In the genomic region with DNA sequence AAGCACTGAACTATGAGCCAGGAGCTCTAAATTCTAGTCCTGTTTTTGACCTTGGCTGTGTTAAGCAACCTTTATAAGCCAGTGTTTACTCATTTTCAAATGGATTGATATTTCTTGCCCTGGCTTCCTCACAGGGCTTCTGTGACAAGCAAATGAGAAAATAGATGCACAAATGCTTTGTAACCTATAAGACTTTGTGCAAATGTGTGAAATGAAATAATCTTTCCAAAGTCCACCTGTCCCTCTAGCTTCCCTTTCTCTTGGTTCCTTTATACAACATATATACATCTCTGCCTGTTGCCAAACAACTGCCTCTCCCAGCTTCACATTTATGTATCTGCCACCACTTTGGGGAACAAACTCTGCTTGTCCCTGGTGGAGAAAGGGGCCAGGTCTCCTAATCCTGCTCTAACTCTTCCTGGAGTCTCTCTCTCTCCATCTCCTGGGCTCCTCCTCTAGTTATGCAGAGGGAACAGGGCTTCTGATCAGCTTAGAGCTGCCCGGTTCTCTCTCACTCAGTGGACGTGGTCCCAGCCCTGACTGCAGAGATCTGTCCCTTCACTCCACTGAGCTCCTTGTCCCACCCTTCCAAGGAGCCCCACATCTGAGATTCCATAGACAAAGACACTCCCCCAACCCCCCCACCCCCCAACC, we compare ENCODE assay signal across 10 cellular contexts. TPM values are rescaled to one million over a fixed set of nuclear protein-coding genes. Genes with fewer than 3 reads are reported as not detected.
DNase-seq lines count a peak whose midpoint lies in the region; ATAC-seq and TF ChIP-seq lines count a peak whose summit lies in the region.
"Had no signal": no experiment of that assay in that cellular context is flagged by ENCODE, and none has a peak within 500 bp of the region (broad histone marks: within the 10 kb centered on the region; RNA-seq: fewer than 3 reads in every experiment).

No MANE protein-coding gene starts in this region.

- H3K9ac ChIP-seq in mammary epithelial cell (ENCODE audit: insufficient read depth, low read length): peak overlapping the region; percentile 30

- intact Hi-C loops in mammary epithelial cell (cut with micrococcal nuclease): loop anchor here (1.0 to 2.0 kb wide), 2 partner anchors 8 to 18 kb away; no protein-coding TSS in a partner anchor
- intact Hi-C loops in left lung (cut with DNase I): no loop called here
- intact Hi-C loops in transverse colon (cut with DNase I; ENCODE audit: low total_unique reads): no loop called here

- peaks cover 3% of the 10 kb centered on the region for H3K9me3 ChIP-seq in mammary epithelial cell (replicated peaks; ENCODE audit: insufficient read depth, low read length)
- H3K9me3 ChIP-seq in left lung: no peaks in the 10 kb centered on the region
- H3K9me3 ChIP-seq in transverse colon: no peaks in the 10 kb centered on the region
- H3K9me3 ChIP-seq: neutrophil had no signal

- H3K4me3 ChIP-seq in mammary epithelial cell (replicated peaks in 1 of 3; ENCODE audit: insufficient read depth in 1 of 3, low read depth in 2 of 3, low read length in 3 of 3) (no peak overlapping the region), left lung (no peak overlapping the region), transverse colon (peak overlapping the region in 1 of 4 donors; percentile 12)

- H2AFZ ChIP-seq in mammary epithelial cell (ENCODE audit: low read depth, low read length): no peak overlapping the region

- TF ChIP-seq POLR2A in transverse colon (IDR thresholded peaks at IDR 0.05): peak; percentile 39

- no peaks in the 10 kb centered on the region for H4K20me1 ChIP-seq in mammary epithelial cell (ENCODE audit: insufficient read depth, low read length)

- TF ChIP-seq CTCF in mammary epithelial cell (conservative IDR thresholded peaks at IDR 0.05 in 1 of 2, IDR thresholded peaks at IDR 0.05 in 1 of 2; ENCODE audit: extremely low read depth in 1 of 2, insufficient read depth in 1 of 2, low read depth in 1 of 2, low read length in 2 of 2): no peak
- TF ChIP-seq CTCF in left lung (IDR thresholded peaks at IDR 0.05): no peak
- peak in 1 of 5 experiments; percentile 22 for TF ChIP-seq CTCF in transverse colon (IDR thresholded peaks at IDR 0.05)

- H3K4me1 ChIP-seq in mammary epithelial cell (ENCODE audit: insufficient read depth, low read length): peaks cover 25% of the 10 kb centered on the region
- peaks cover 0 to 5% of the 10 kb centered on the region in 2 donors for H3K4me1 ChIP-seq in left lung
- peaks cover 20 to 61% (median 37%) of the 10 kb centered on the region in 4 donors for H3K4me1 ChIP-seq in transverse colon

- BruUV-seq in mammary epithelial cell (replicated peaks; lab: Mats Ljungman, UMichigan): TSS peak; percentile 72

- DNase-seq in NCI-H748 (lab: John Stamatoyannopoulos, UW; ENCODE audit: unreplicated experiment) (peak; percentile 61), mammary epithelial cell (no peak), left lung (no peak), transverse colon (peak; percentile 49), superior temporal gyrus (ENCODE audit: extremely low spot score) (no peak), NCI-H446 (lab: John Stamatoyannopoulos, UW) (no peak)
- DNase-seq: activated T-cell treated with anti-CD3 and anti-CD28 coated beads, Interleukin-2, amount 50 U/mL, for 48 hours; NCI-H82 had no signal

- H3K27ac ChIP-seq in mammary epithelial cell (ENCODE audit: insufficient read depth, low read depth, low read length) (peak overlapping the region; percentile 83), left lung (peak overlapping the region in 1 of 2 donors; percentile 59), transverse colon (peak overlapping the region; percentile 87 to 96 (median 90))
- H3K27ac ChIP-seq: neutrophil had no signal

- peak; percentile 61 for ATAC-seq in left lung
- ATAC-seq in HG02852 (IDR thresholded peaks at IDR 0.05; ENCODE audit: unreplicated experiment): no peak

- no peaks in the 10 kb centered on the region for H3K79me2 ChIP-seq in mammary epithelial cell (ENCODE audit: insufficient read depth, low read length)

- CTCF ChIA-PET in mammary epithelial cell (lab: Charles Lee; ENCODE audit: low non-redundant PET): interaction anchor here (0.6 to 0.8 kb wide), 4 partner anchors 82 to 306 kb away, joined by 3 to 12 read pairs (median 6); a partner anchor contains a TSS

- in situ Hi-C loops in mammary epithelial cell (cut with MboI; ENCODE audit: low sequenced_read_pairs in 2 of 2): no loop called here
- in situ Hi-C loops in transverse colon (cut with MboI; ENCODE audit: low pct_ligation_motif_present in 1 of 4, low pct_unique_long_range_greater_than_20kb in 1 of 4, low sequenced_read_pairs in 3 of 4): no loop called here

- H3K4me2 ChIP-seq in mammary epithelial cell (ENCODE audit: insufficient read depth, low read depth, low read length): peak overlapping the region; percentile 27

- H3K36me3 ChIP-seq in mammary epithelial cell (ENCODE audit: insufficient read depth, low read length): no peaks in the 10 kb centered on the region
- no peaks in the 10 kb centered on the region for H3K36me3 ChIP-seq in left lung
- H3K36me3 ChIP-seq in transverse colon: no peaks in the 10 kb centered on the region
- H3K36me3 ChIP-seq: neutrophil had no signal

- 100% methylated on average over 2 of the region's 2 CpGs for WGBS in mammary epithelial cell (ENCODE audit: low coverage, missing lambda C conversion rate)
- WGBS in transverse colon (ENCODE audit: low coverage in 1 of 2), 2 donors: 29% methylated on average over 2 of the region's 2 CpGs; no CpG with 5 or more reads in 1 of the 2 donors

- no peaks in the 10 kb centered on the region for H3K27me3 ChIP-seq in mammary epithelial cell (ENCODE audit: insufficient read depth, low read length)
- no peaks in the 10 kb centered on the region for H3K27me3 ChIP-seq in left lung
- no peaks in the 10 kb centered on the region for H3K27me3 ChIP-seq in transverse colon
- H3K27me3 ChIP-seq: neutrophil had no signal

- dilution Hi-C loops in mammary epithelial cell (cut with HindIII; ENCODE audit: low sequenced_read_pairs): no loop called here

- peak; percentile 1 for TF ChIP-seq EP300 in transverse colon (IDR thresholded peaks at IDR 0.05; ENCODE audit: low read depth)

RNA-seq across cellular contexts. Expression of a gene that starts 15.8 kb away (rescaled TPM):
- total RNA-seq in mammary epithelial cell: 1 to 10 TPM; 2.2 to 3.3 TPM
- 2.1 TPM for polyA plus RNA-seq in mammary epithelial cell
- polyA minus RNA-seq in mammary epithelial cell: not detected
- total RNA-seq in left lung: 1 to 10 TPM; 2.0 to 4.2 TPM
- total RNA-seq in transverse colon: 100 to 1,000 TPM; 142 to 373 (median 198) TPM

RNA-seq across cellular contexts. Expression of a gene that starts 47.2 kb away (rescaled TPM):
- total RNA-seq in mammary epithelial cell (100 to 1,000 TPM; 107 to 195 TPM), left lung (100 to 1,000 TPM; 155 to 211 TPM), transverse colon (100 to 1,000 TPM; 229 to 317 (median 258) TPM)
- polyA plus RNA-seq in mammary epithelial cell: 87.6 TPM
- 191 TPM for polyA minus RNA-seq in mammary epithelial cell

Comparison
In these comparisons a context has a peak if more than half of its experiments do, and no peak if none do; other contexts are left out.
1. DNase-seq: peak in NCI-H748 (single experiment) and transverse colon (single experiment); none in mammary epithelial cell (single experiment), left lung (0 of 2), superior temporal gyrus (single experiment) and NCI-H446 (0 of 2).
2. RNA of a gene that starts 15.8 kb away (total RNA-seq): 142 to 373 TPM in transverse colon; 2.0 to 4.2 TPM in left lung and 2.2 to 3.3 TPM in mammary epithelial cell; every median in the first group is over 10 times any median in the second.